1 cellular context compared by ENCODE assay signal in genomic region chr15:23039917-23040281, GRCh38.
TF ChIP-seq lines count a peak whose summit lies in the region.

No MANE protein-coding gene starts in this region.

TF ChIP-seq in HepG2, 621 proteins besides CTCF, POLR2A, EP300 and RAD21:
- TF ChIP-seq ZNF556 (CRISPR knock-in tag; IDR thresholded peaks at IDR 0.05; ENCODE audit: borderline replicate concordance) (peak; percentile 14; the same call in 1 of the 2 replicates), ZNF567 (CRISPR knock-in tag; IDR thresholded peaks at IDR 0.05; ENCODE audit: borderline replicate concordance) (peak; percentile 25; the same call in 1 of the 2 replicates), ZFX (CRISPR knock-in tag; IDR thresholded peaks at IDR 0.05; ENCODE audit: low read depth) (0 out of 2 replicates have a peak, but pooled peaks have one; percentile 2), ZNF350 (CRISPR knock-in tag; IDR thresholded peaks at IDR 0.05; ENCODE audit: borderline replicate concordance, low read depth) (0 out of 2 replicates have a peak, but pooled peaks have one; percentile 44), NRL (CRISPR knock-in tag; IDR thresholded peaks at IDR 0.05; ENCODE audit: borderline replicate concordance) (peak; percentile 6), MYPOP (CRISPR knock-in tag; IDR thresholded peaks at IDR 0.05) (peak; percentile 17; the same call in 1 of the 2 replicates), ZNF501 (CRISPR knock-in tag; IDR thresholded peaks at IDR 0.05) (0 out of 2 replicates have a peak, but pooled peaks have one; percentile 10), KMT2A (CRISPR knock-in tag; IDR thresholded peaks at IDR 0.05) (no peak), NBN (conservative IDR thresholded peaks at IDR 0.05) (no peak), ZNF687 (CRISPR knock-in tag; IDR thresholded peaks at IDR 0.05) (peak; percentile 8), ZFP41 (CRISPR knock-in tag; IDR thresholded peaks at IDR 0.05; ENCODE audit: borderline replicate concordance) (peak; percentile 19; the same call in 1 of the 2 replicates), KLF16 (CRISPR knock-in tag; IDR thresholded peaks at IDR 0.05) (no peak), ZBTB1 (CRISPR knock-in tag; IDR thresholded peaks at IDR 0.05; ENCODE audit: borderline replicate concordance) (no peak), ZNF598 (CRISPR knock-in tag; IDR thresholded peaks at IDR 0.05; ENCODE audit: borderline replicate concordance) (0 out of 2 replicates have a peak, but pooled peaks have one; percentile 10), ZFP91 (CRISPR knock-in tag; IDR thresholded peaks at IDR 0.05; ENCODE audit: borderline replicate concordance) (0 out of 2 replicates have a peak, but pooled peaks have one; percentile 57), ZNF253 (CRISPR knock-in tag; IDR thresholded peaks at IDR 0.05; ENCODE audit: borderline replicate concordance) (no peak)
